ENCODE assay signal across 9 cellular contexts in genomic region chr18:36419913-36420531, GRCh38.
DNase-seq lines count a peak whose midpoint lies in the region; ATAC-seq and TF ChIP-seq lines count a peak whose summit lies in the region.
"Had no signal": no experiment of that assay in that cellular context is flagged by ENCODE, and none has a peak within 500 bp of the region (broad histone marks: within the 10 kb centered on the region; RNA-seq: fewer than 3 reads in every experiment).

No MANE protein-coding gene starts in this region.

- peaks cover 11% of the 10 kb centered on the region for H3K4me1 ChIP-seq in foreskin keratinocyte
- H3K4me1 ChIP-seq: right lobe of liver had no signal

- DNase-seq in A172 (ENCODE audit: low spot score), result peak; percentile 99
- DNase-seq in LoVo (ENCODE audit: low spot score), result peak; percentile 18
- peak; percentile 73 to 85 for DNase-seq in foreskin keratinocyte
- no peak for DNase-seq in cortex of kidney (lab: John Stamatoyannopoulos, UW)
- no peak for DNase-seq in activated CD4-positive, alpha-beta T cell treated with anti-CD3 and anti-CD28 coated beads, Interleukin-2, amount 50 U/mL, for 1 hour
- no peak for DNase-seq in AG20443 (ENCODE audit: low spot score)
- DNase-seq in NCI-H1436 (lab: John Stamatoyannopoulos, UW), result no peak
- DNase-seq: right lobe of liver had no signal

- peak; percentile 72 for TF ChIP-seq CTCF in foreskin keratinocyte (conservative IDR thresholded peaks at IDR 0.05)

- no peak overlapping the region for H3K27ac ChIP-seq in foreskin keratinocyte
- H3K27ac ChIP-seq: right lobe of liver had no signal

- ATAC-seq in GM18520 (IDR thresholded peaks at IDR 0.05; ENCODE audit: unreplicated experiment) (peak; percentile 90), foreskin keratinocyte (peak; percentile 99)

- H3K27me3 ChIP-seq in foreskin keratinocyte, result no peaks in the 10 kb centered on the region
- H3K27me3 ChIP-seq: right lobe of liver had no signal

Comparison
In these comparisons a context has a peak if more than half of its experiments do, and no peak if none do; other contexts are left out.
1. DNase-seq: peak in A172 (single experiment), LoVo (single experiment) and foreskin keratinocyte (2 of 2); none in cortex of kidney (single experiment), activated CD4-positive, alpha-beta T cell treated with anti-CD3 and anti-CD28 coated beads, Interleukin-2, amount 50 U/mL, for 1 hour (single experiment), AG20443 (single experiment) and NCI-H1436 (single experiment).